Comparison of ENCODE assay signal across 17 cellular contexts in genomic region chr10:77192402-77192801, GRCh38.
"Had no signal": no experiment of that assay in that cellular context is flagged by ENCODE, and none has a peak within 500 bp of the region (broad histone marks: within the 10 kb centered on the region; RNA-seq: fewer than 3 reads in every experiment).

No MANE protein-coding gene starts in this region.

- H3K27me3 ChIP-seq: adrenal gland, cardiac muscle cell, hepatocyte, upper lobe of left lung had no signal

- H3K9ac ChIP-seq: parathyroid adenoma had no signal

- H3K9me3 ChIP-seq: adrenal gland, left ventricle myocardium inferior, neutrophil, upper lobe of left lung had no signal

- H3K4me1 ChIP-seq: adrenal gland, left ventricle myocardium inferior, parathyroid adenoma, upper lobe of left lung had no signal

- DNase-seq: activated CD4-positive, alpha-beta T cell treated with anti-CD3 and anti-CD28 coated beads for 4 hours; activated CD8-positive, alpha-beta T cell treated with anti-CD3 and anti-CD28 coated beads for 36 hours; activated effector memory CD4-positive, alpha-beta T cell treated with anti-CD3 and anti-CD28 coated beads, Interleukin-2, amount 50 U/mL, for 16 hours; activated T-cell treated with anti-CD3 and anti-CD28 coated beads, Interleukin-2, amount 50 U/mL, for 48 hours; adrenal gland; erythroblast; kidney; left ventricle myocardium inferior; natural killer cell; stimulated activated naive CD8-positive, alpha-beta T cell treated with anti-CD3 and anti-CD28 coated beads, Interleukin-15, Interleukin-2, amounts not matched to agents 100 U/mL and 50 U/mL, for 24 hours; T-helper 17 cell; upper lobe of left lung had no signal

- H2AFZ ChIP-seq: hepatocyte, parathyroid adenoma had no signal

- ATAC-seq: activated CD8-positive, alpha-beta T cell treated with anti-CD3 and anti-CD28 coated beads for 36 hours; natural killer cell; stimulated activated naive CD8-positive, alpha-beta T cell treated with anti-CD3 and anti-CD28 coated beads, Interleukin-15, Interleukin-2, amounts not matched to agents 100 U/mL and 50 U/mL, for 24 hours; T-helper 17 cell; WTC11 had no signal

- H3K79me2 ChIP-seq: hepatocyte, parathyroid adenoma had no signal

- H3K4me3 ChIP-seq: adrenal gland, cardiac muscle cell, hepatocyte, left ventricle myocardium inferior, upper lobe of left lung had no signal

- H3K4me2 ChIP-seq: hepatocyte had no signal

- H3K36me3 ChIP-seq: adrenal gland, cardiac muscle cell, left ventricle myocardium inferior, neutrophil, upper lobe of left lung had no signal

- H3K27ac ChIP-seq: adrenal gland, cardiac muscle cell, hepatocyte, left ventricle myocardium inferior, neutrophil, parathyroid adenoma, upper lobe of left lung had no signal
